Comparison of ENCODE assay signal across 12 cellular contexts in the genomic region with DNA sequence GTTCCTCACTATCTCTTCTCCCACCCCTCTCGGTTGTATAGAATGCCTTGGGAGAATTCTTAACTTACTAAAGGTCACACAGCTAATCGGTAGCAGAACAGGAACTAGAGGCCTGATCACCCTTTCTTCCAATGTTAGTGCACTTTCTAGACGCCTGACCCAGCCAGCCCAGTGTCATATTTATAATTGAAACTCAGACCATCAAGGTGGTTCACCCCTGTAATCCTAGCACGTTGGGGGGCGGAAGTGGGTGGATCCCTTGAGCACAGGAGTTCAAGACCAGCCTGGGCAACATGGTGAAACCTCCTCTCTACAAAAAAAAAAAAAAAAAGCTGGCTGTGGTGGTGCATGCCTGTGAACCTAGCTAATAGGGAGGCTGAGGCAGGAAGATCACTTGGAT. TPM values are rescaled to one million over a fixed set of nuclear protein-coding genes. Genes with fewer than 3 reads are reported as not detected.
DNase-seq lines count a peak whose midpoint lies in the region; ATAC-seq and TF ChIP-seq lines count a peak whose summit lies in the region.
"Had no signal": no experiment of that assay in that cellular context is flagged by ENCODE, and none has a peak within 500 bp of the region (broad histone marks: within the 10 kb centered on the region; RNA-seq: fewer than 3 reads in every experiment).

No MANE protein-coding gene starts in this region.

- H3K4me3 ChIP-seq in BLaER1 treated with 17β-estradiol and CSF1 and Interleukin-3, amounts not matched to agents 10 nM and 100 nM = peak overlapping the region in 7 of 10 experiments; percentile 86 to 99 (median 93); a peak in 11 of 20 replicates
- no peak overlapping the region for H3K4me3 ChIP-seq in GM23338
- H3K4me3 ChIP-seq: lung had no signal

- CTCF ChIA-PET in activated CD4-positive, alpha-beta memory T cell treated with anti-CD3 and anti-CD28 coated beads for 36 hours (lab: Charles Lee) = interaction anchor here (1.2 to 2.1 kb wide), 2 partner anchors 8 to 74 kb away, joined by 4 to 5 read pairs; no protein-coding TSS in a partner anchor
- CTCF ChIA-PET in GM10248 (lab: Yijun Ruan, JAX) = interaction anchor here (0.9 to 1.0 kb wide), 3 partner anchors 46 to 358 kb away, joined by 3 to 4 read pairs (median 4); no protein-coding TSS in a partner anchor

- H3K4me1 Mint-ChIP-seq in GM23338 = peaks cover 17% of the 10 kb centered on the region
- peaks cover 38% of the 10 kb centered on the region for H3K4me1 Mint-ChIP-seq in activated CD4-positive, alpha-beta memory T cell treated with anti-CD3 and anti-CD28 coated beads for 36 hours (ENCODE audit: low read depth)
- H3K4me1 Mint-ChIP-seq in memory B cell = peaks cover 16% of the 10 kb centered on the region

- peaks cover 9% of the 10 kb centered on the region; the same call in 1 of the 2 replicates for H3F3A ChIP-seq in GM23338 (replicated peaks; ENCODE audit: low read depth)

- H2AFZ ChIP-seq in GM23338 = no peak overlapping the region

- no peak for TF ChIP-seq CTCF in GM23338 (conservative IDR thresholded peaks at IDR 0.05; ENCODE audit: low read depth in 2 of 2)
- no peak for TF ChIP-seq CTCF in GM10248 (IDR thresholded peaks at IDR 0.05; ENCODE audit: control extremely low read depth, extremely low read depth, low read depth, missing control alignments)

- no peaks in the 10 kb centered on the region for H3K9me3 ChIP-seq in BLaER1 treated with 17β-estradiol and CSF1 and Interleukin-3, amounts not matched to agents 10 nM and 100 nM (replicated peaks in 1 of 11)

- POLR2A ChIA-PET in activated CD4-positive, alpha-beta memory T cell treated with anti-CD3 and anti-CD28 coated beads for 36 hours (lab: Charles Lee) = interaction anchor here (1.6 kb wide), 1 partner anchor 30 kb away, joined by 4 read pairs; no protein-coding TSS in a partner anchor
- POLR2A ChIA-PET in GM10248 (lab: Yijun Ruan, JAX) = no interaction called here

- H3K27me3 Mint-ChIP-seq in GM23338 (ENCODE audit: insufficient read depth, low read depth, poor library complexity) = peaks cover 12% of the 10 kb centered on the region
- H3K27me3 Mint-ChIP-seq in activated CD4-positive, alpha-beta memory T cell treated with anti-CD3 and anti-CD28 coated beads for 36 hours = no peaks in the 10 kb centered on the region
- no peaks in the 10 kb centered on the region for H3K27me3 Mint-ChIP-seq in memory B cell

- H3K4me1 ChIP-seq in BLaER1 treated with 17β-estradiol and CSF1 and Interleukin-3, amounts not matched to agents 10 nM and 100 nM = peaks cover 19 to 62% (median 29%) of the 10 kb centered on the region in 10 experiments
- H3K4me1 ChIP-seq in GM23338 (ENCODE audit: insufficient read depth) = peaks cover 4% of the 10 kb centered on the region

- H3K36me3 ChIP-seq in BLaER1 treated with 17β-estradiol and CSF1 and Interleukin-3, amounts not matched to agents 10 nM and 100 nM = peaks cover 11 to 38% (median 19%) of the 10 kb centered on the region in 11 experiments
- no peaks in the 10 kb centered on the region for H3K36me3 ChIP-seq in GM23338 (ENCODE audit: insufficient read depth)

- DNase-seq in GM23338 (ENCODE audit: low spot score) = no peak
- no peak for DNase-seq in activated CD4-positive, alpha-beta memory T cell treated with anti-CD3 and anti-CD28 coated beads for 36 hours
- no peak for DNase-seq in memory B cell (ENCODE audit: low spot score in 2 of 2)
- no peak for DNase-seq in GM10248 (ENCODE audit: extremely low spot score)
- no peak for DNase-seq in HuH-7 (ENCODE audit: low spot score)
- DNase-seq in ureter (ENCODE audit: low spot score) = no peak
- DNase-seq: activated CD8-positive, alpha-beta memory T cell treated with anti-CD3 and anti-CD28 coated beads, Interleukin-2, amount 50 U/mL, for 4 hours; NCI-H2029 treated with DMSO at 0.1 percent for 48 hours; stimulated activated naive CD4-positive, alpha-beta T cell had no signal

- peaks cover 61% of the 10 kb centered on the region for H3K79me2 ChIP-seq in GM23338 (replicated peaks; ENCODE audit: insufficient read depth)

- intact Hi-C loops in activated CD4-positive, alpha-beta memory T cell treated with anti-CD3 and anti-CD28 coated beads for 36 hours (cut with micrococcal nuclease) = loop anchor here (10.0 kb wide), 1 partner anchor 212 kb away; a partner anchor contains a TSS

- no peak overlapping the region for H3K27ac Mint-ChIP-seq in GM23338
- no peak overlapping the region for H3K27ac Mint-ChIP-seq in activated CD4-positive, alpha-beta memory T cell treated with anti-CD3 and anti-CD28 coated beads for 36 hours
- peak overlapping the region; percentile 87 for H3K27ac Mint-ChIP-seq in memory B cell

- H3K9me2 ChIP-seq in GM23338 (ENCODE audit: insufficient read depth) = no peaks in the 10 kb centered on the region

- H3K9ac ChIP-seq in BLaER1 treated with 17β-estradiol and CSF1 and Interleukin-3, amounts not matched to agents 10 nM and 100 nM = peak overlapping the region in 4 of 11 experiments; percentile 4 to 89 (median 50); a peak in 6 of 22 replicates

- no peaks in the 10 kb centered on the region; the same call in 2 of the 3 replicates for H3K9me3 Mint-ChIP-seq in GM23338
- H3K9me3 Mint-ChIP-seq in activated CD4-positive, alpha-beta memory T cell treated with anti-CD3 and anti-CD28 coated beads for 36 hours = no peaks in the 10 kb centered on the region
- no peaks in the 10 kb centered on the region for H3K9me3 Mint-ChIP-seq in memory B cell

- H4K20me1 ChIP-seq in BLaER1 treated with 17β-estradiol and CSF1 and Interleukin-3, amounts not matched to agents 10 nM and 100 nM = peaks cover 10 to 62% (median 43%) of the 10 kb centered on the region in 11 experiments; a peak in 20 of 22 replicates
- H4K20me1 ChIP-seq in GM23338 (replicated peaks; ENCODE audit: insufficient read depth) = peaks cover 6% of the 10 kb centered on the region; the same call in 1 of the 2 replicates

- ATAC-seq in GM23338 (no peak), memory B cell (ENCODE audit: low read depth) (no peak), HG02981 (IDR thresholded peaks at IDR 0.05; ENCODE audit: unreplicated experiment) (no peak)

- peaks cover 15% of the 10 kb centered on the region for H3K36me3 Mint-ChIP-seq in GM23338 (ENCODE audit: low read depth)
- H3K36me3 Mint-ChIP-seq in activated CD4-positive, alpha-beta memory T cell treated with anti-CD3 and anti-CD28 coated beads for 36 hours = peaks cover 7% of the 10 kb centered on the region
- peaks cover 2% of the 10 kb centered on the region for H3K36me3 Mint-ChIP-seq in memory B cell

- H3K27ac ChIP-seq in BLaER1 treated with 17β-estradiol and CSF1 and Interleukin-3, amounts not matched to agents 10 nM and 100 nM = peak overlapping the region in 3 of 11 experiments; percentile 24 to 40 (median 30); a peak in 4 of 22 replicates
- H3K27ac ChIP-seq in GM23338 (ENCODE audit: low read depth) = no peak overlapping the region

- H3K4me2 ChIP-seq in BLaER1 treated with 17β-estradiol and CSF1 and Interleukin-3, amounts not matched to agents 10 nM and 100 nM = peak overlapping the region; percentile 78 to 97 (median 87)
- H3K4me2 ChIP-seq in GM23338 = no peak overlapping the region

- H3K4me3 Mint-ChIP-seq in GM23338 = peak overlapping the region; percentile 55
- H3K4me3 Mint-ChIP-seq in activated CD4-positive, alpha-beta memory T cell treated with anti-CD3 and anti-CD28 coated beads for 36 hours = peak overlapping the region; percentile 3
- H3K4me3 Mint-ChIP-seq in memory B cell = peak overlapping the region; percentile 57

- no peaks in the 10 kb centered on the region for H3K27me3 ChIP-seq in BLaER1 treated with 17β-estradiol and CSF1 and Interleukin-3, amounts not matched to agents 10 nM and 100 nM
- H3K27me3 ChIP-seq in GM23338 (ENCODE audit: insufficient read depth) = peaks cover 7% of the 10 kb centered on the region; the same call in 1 of the 2 replicates

TF ChIP-seq in GM23338, 12 proteins besides CTCF, POLR2A, EP300 and RAD21 (continues in another document):
- no peak for TF ChIP-seq ZNF114 (CRISPR knock-in tag; IDR thresholded peaks at IDR 0.05)
- no peak for TF ChIP-seq NANOG (IDR thresholded peaks at IDR 0.05; ENCODE audit: borderline replicate concordance)
- TF ChIP-seq, protein P1, sequence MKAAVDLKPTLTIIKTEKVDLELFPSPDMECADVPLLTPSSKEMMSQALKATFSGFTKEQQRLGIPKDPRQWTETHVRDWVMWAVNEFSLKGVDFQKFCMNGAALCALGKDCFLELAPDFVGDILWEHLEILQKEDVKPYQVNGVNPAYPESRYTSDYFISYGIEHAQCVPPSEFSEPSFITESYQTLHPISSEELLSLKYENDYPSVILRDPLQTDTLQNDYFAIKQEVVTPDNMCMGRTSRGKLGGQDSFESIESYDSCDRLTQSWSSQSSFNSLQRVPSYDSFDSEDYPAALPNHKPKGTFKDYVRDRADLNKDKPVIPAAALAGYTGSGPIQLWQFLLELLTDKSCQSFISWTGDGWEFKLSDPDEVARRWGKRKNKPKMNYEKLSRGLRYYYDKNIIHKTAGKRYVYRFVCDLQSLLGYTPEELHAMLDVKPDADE (IDR thresholded peaks at IDR 0.05) = no peak

RNA-seq across cellular contexts. Expression of a gene that starts 1.8 kb away (rescaled TPM):
- 10.4 and 17.0 TPM in 2 replicates for total RNA-seq in GM23338 (2014; rRNA removed; shearing (Covaris generic))
- polyA plus RNA-seq in GM23338 (2016; fragmentation: Nextera tagmentation; extraction: Ambion mirVana) = 9.3 and 13.3 TPM in 2 replicates
- 10 to 100 TPM; 12.0 to 13.6 TPM for total RNA-seq in activated CD4-positive, alpha-beta memory T cell treated with anti-CD3 and anti-CD28 coated beads for 36 hours
- 14.3 TPM for total RNA-seq in ureter

RNA-seq across cellular contexts. Expression of a gene that starts 49.2 kb away (rescaled TPM):
- total RNA-seq in GM23338 (2014; rRNA removed; shearing (Covaris generic)) = 208 and 224 TPM in 2 replicates
- polyA plus RNA-seq in GM23338 (2016; fragmentation: Nextera tagmentation; extraction: Ambion mirVana) = 70.1 and 75.6 TPM in 2 replicates
- total RNA-seq in activated CD4-positive, alpha-beta memory T cell treated with anti-CD3 and anti-CD28 coated beads for 36 hours = 100 to 1,000 TPM; 255 to 261 TPM
- total RNA-seq in ureter = 108 TPM

RNA-seq across cellular contexts. Expression of a gene that starts 56.7 kb away (rescaled TPM):
- total RNA-seq in GM23338 (2014; rRNA removed; shearing (Covaris generic)) = 0.23 and 0.56 TPM in 2 replicates
- polyA plus RNA-seq in GM23338 (2016; fragmentation: Nextera tagmentation; extraction: Ambion mirVana) = 0.19 and 0.44 TPM in 2 replicates
- total RNA-seq in activated CD4-positive, alpha-beta memory T cell treated with anti-CD3 and anti-CD28 coated beads for 36 hours = not detected
- total RNA-seq in ureter = not detected
- total RNA-seq: lung had no signal

Comparison
In these comparisons a context has a peak if more than half of its experiments do, and no peak if none do; other contexts are left out.
1. H3K4me3 Mint-ChIP-seq: peak in every context shown above with its lines; median percentile 57 in memory B cell; 55 in GM23338; 3 in activated CD4-positive, alpha-beta memory T cell treated with anti-CD3 and anti-CD28 coated beads for 36 hours.